9 cellular contexts compared by ENCODE assay signal in genomic region chr16:24776486-24777220, GRCh38. TPM values are rescaled to one million over a fixed set of nuclear protein-coding genes. Genes with fewer than 3 reads are reported as not detected.
DNase-seq lines count a peak whose midpoint lies in the region; ATAC-seq and TF ChIP-seq lines count a peak whose summit lies in the region.
"Had no signal": no experiment of that assay in that cellular context is flagged by ENCODE, and none has a peak within 500 bp of the region (broad histone marks: within the 10 kb centered on the region; RNA-seq: fewer than 3 reads in every experiment).

No MANE protein-coding gene starts in this region.

- no CpG with 5 or more reads among the region's 12 CpGs for WGBS in mesendoderm (ENCODE audit: extremely low coverage, insufficient coverage, low lambda C conversion rate)

- no peak overlapping the region for H3K4ac ChIP-seq in mesendoderm (ENCODE audit: low read depth, low read length)

- H2BK15ac ChIP-seq in mesendoderm (replicated peaks; ENCODE audit: low read depth): no peak overlapping the region

- peak; percentile 54 for DNase-seq in astrocyte of the spinal cord (ENCODE audit: low read depth, low spot score)
- DNase-seq in Right ventricle myocardium superior: peak; percentile 66
- no peak for DNase-seq in sciatic nerve (ENCODE audit: low spot score)
- DNase-seq in mesendoderm: no peak
- no peak for DNase-seq in amniotic stem cell (lab: John Stamatoyannopoulos, UW)
- DNase-seq in effector CD8-positive, alpha-beta T cell (lab: John Stamatoyannopoulos, UW): no peak
- DNase-seq: NCI-H1048 had no signal

- H3K27ac ChIP-seq in HEK293 (ENCODE audit: extremely low read depth, low read depth, low read length) (no peak overlapping the region), mesendoderm (ENCODE audit: low read depth, low read length) (no peak overlapping the region)

- no peak overlapping the region for H3K23ac ChIP-seq in mesendoderm (ENCODE audit: low read length)

- no peak overlapping the region for H4K5ac ChIP-seq in mesendoderm (ENCODE audit: low read length)

- no peak overlapping the region for H2AK5ac ChIP-seq in mesendoderm (ENCODE audit: low read length)

- H3K56ac ChIP-seq in mesendoderm (ENCODE audit: low read length): no peak overlapping the region

- H3K4me3 ChIP-seq in HEK293 (ENCODE audit: low read depth, low read length): no peak overlapping the region
- H3K4me3 ChIP-seq in astrocyte of the spinal cord (ENCODE audit: low read depth, low read length): no peak overlapping the region
- H3K4me3 ChIP-seq in mesendoderm (ENCODE audit: low read length): no peak overlapping the region

- TF ChIP-seq CTCF in HEK293 (tag by site-specific recombination; IDR thresholded peaks at IDR 0.05) (no peak), astrocyte of the spinal cord (IDR thresholded peaks at IDR 0.05; ENCODE audit: low read depth, low read length) (no peak)

- intact Hi-C loops in Right ventricle myocardium superior (cut with DNase I) (loop anchor here (2.0 kb wide), 1 partner anchor 46 kb away; no protein-coding TSS in a partner anchor), sciatic nerve (cut with DNase I) (no loop called here)

- H3K4me2 ChIP-seq in mesendoderm (ENCODE audit: low read length): no peak overlapping the region

- H4K8ac ChIP-seq in mesendoderm (ENCODE audit: low read depth, low read length): no peak overlapping the region

- no peak overlapping the region for H2BK5ac ChIP-seq in mesendoderm (ENCODE audit: low read length)

- CTCF ChIA-PET in HEK293 (lab: Yijun Ruan, JAX): interaction anchor here (0.6 kb wide), 1 partner anchor 631 kb away, joined by 3 read pairs; no protein-coding TSS in a partner anchor

- ATAC-seq in Right ventricle myocardium superior (ENCODE audit: poor library complexity): peak; percentile 89
- peak; percentile 86 for ATAC-seq in sciatic nerve
- ATAC-seq in GM19463 (IDR thresholded peaks at IDR 0.05; ENCODE audit: unreplicated experiment): no peak

- H3K4me1 ChIP-seq in HEK293 (ENCODE audit: control insufficient read depth, insufficient read depth, low read length) (peaks cover 4% of the 10 kb centered on the region; the same call in 1 of the 2 replicates), mesendoderm (ENCODE audit: control insufficient read depth, low read depth, low read length) (no peaks in the 10 kb centered on the region)

- H3K27me3 ChIP-seq in mesendoderm (ENCODE audit: insufficient read depth, low read length, poor library complexity): no peaks in the 10 kb centered on the region

- H3K36me3 ChIP-seq in HEK293 (ENCODE audit: control insufficient read depth in 2 of 2, insufficient read depth in 1 of 2, low read length in 2 of 2) (peaks cover 20 to 67% of the 10 kb centered on the region in 2 experiments), mesendoderm (ENCODE audit: control insufficient read depth, insufficient read depth, low read length) (peaks cover 4% of the 10 kb centered on the region)

- H2BK120ac ChIP-seq in mesendoderm (ENCODE audit: low read depth, low read length): no peak overlapping the region

- POLR2A ChIA-PET in HEK293 (lab: Yijun Ruan, JAX): no interaction called here

- in situ Hi-C loops in astrocyte of the spinal cord (cut with HindIII; ENCODE audit: low sequenced_read_pairs): no loop called here

- no peaks in the 10 kb centered on the region for H3K9me3 ChIP-seq in HEK293 (ENCODE audit: control insufficient read depth, insufficient read depth, low read depth, low read length)

- H3K79me2 ChIP-seq in mesendoderm (ENCODE audit: control insufficient read depth, insufficient read depth, low read length): peaks cover 17% of the 10 kb centered on the region

- peaks cover 9% of the 10 kb centered on the region for H3K79me1 ChIP-seq in mesendoderm (ENCODE audit: low read length)

- H3K18ac ChIP-seq in mesendoderm (ENCODE audit: low read length): no peak overlapping the region

- H3K9ac ChIP-seq in mesendoderm (ENCODE audit: low read length): no peak overlapping the region

TF ChIP-seq in HEK293, 187 proteins besides CTCF, POLR2A, EP300 and RAD21:
- TF ChIP-seq ZNF580 (tag by site-specific recombination; IDR thresholded peaks at IDR 0.05) (0 out of 2 replicates have a peak, but pooled peaks have one; percentile 25), ZBTB44 (tag by site-specific recombination; IDR thresholded peaks at IDR 0.05) (0 out of 2 replicates have a peak, but pooled peaks have one; percentile 16), PRDM1 (tag by site-specific recombination; IDR thresholded peaks at IDR 0.05) (no peak), KLF10 (tag by site-specific recombination; IDR thresholded peaks at IDR 0.05) (no peak)
TF ChIP-seq in HEK293: peak in this region for 2.

RNA-seq across cellular contexts. Expression of gene TNRC6A, which starts 47.2 kb away (rescaled TPM):
- 35.6 TPM for total RNA-seq in Right ventricle myocardium superior
- 91.9 TPM for total RNA-seq in sciatic nerve
- 34.7 TPM for polyA plus RNA-seq in mesendoderm (2013, experiment 1 of 2)
- polyA plus RNA-seq in mesendoderm (2013, experiment 2 of 2): 35.2 TPM

Comparison
In these comparisons a context has a peak if more than half of its experiments do, and no peak if none do; other contexts are left out.
1. DNase-seq: peak in astrocyte of the spinal cord (single experiment) and Right ventricle myocardium superior (single experiment); none in sciatic nerve (single experiment), mesendoderm (single experiment), amniotic stem cell (single experiment) and effector CD8-positive, alpha-beta T cell (single experiment).